8 cellular contexts compared by ENCODE assay signal in the genomic region with DNA sequence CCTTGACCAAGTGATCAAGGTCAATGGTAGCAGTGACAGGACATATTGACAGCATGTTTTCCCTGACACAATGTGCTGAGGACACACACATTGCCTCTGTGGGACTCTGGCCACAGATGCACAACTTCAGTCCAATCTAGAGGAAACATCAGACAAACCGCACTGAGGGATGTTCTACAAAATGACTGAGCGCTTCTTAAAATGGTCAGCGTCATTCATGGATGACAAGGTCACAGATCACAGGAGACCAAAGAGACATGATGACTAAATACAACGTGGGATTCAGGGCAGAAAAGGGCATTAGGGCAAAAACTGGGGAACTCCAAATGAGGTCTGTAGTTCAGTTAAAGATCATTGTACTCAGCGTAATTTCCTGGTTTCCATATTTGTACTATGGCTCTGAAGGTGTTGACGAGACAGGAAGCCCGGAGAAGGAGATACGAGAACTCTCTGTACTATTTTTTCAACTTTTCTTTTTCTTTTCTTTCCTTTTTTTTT. TPM values are rescaled to one million over a fixed set of nuclear protein-coding genes. Genes with fewer than 3 reads are reported as not detected.
DNase-seq lines count a peak whose midpoint lies in the region; ATAC-seq and TF ChIP-seq lines count a peak whose summit lies in the region.

No MANE protein-coding gene starts in this region.

- ATAC-seq in HG03558 (IDR thresholded peaks at IDR 0.05; ENCODE audit: extremely low read depth, unreplicated experiment): peak; percentile 51

- H3K9me3 ChIP-seq in thyroid gland (no peaks in the 10 kb centered on the region), adrenal gland (replicated peaks in 1 of 3) (no peaks in the 10 kb centered on the region)

- TF ChIP-seq POLR2A in thyroid gland (IDR thresholded peaks at IDR 0.05) (no peak), lower leg skin (IDR thresholded peaks at IDR 0.05) (no peak), adrenal gland (IDR thresholded peaks at IDR 0.05) (no peak)

- intact Hi-C loops in thyroid gland (cut with DNase I): no loop called here
- intact Hi-C loops in lower leg skin (cut with DNase I; ENCODE audit: low total_unique reads): no loop called here
- intact Hi-C loops in adrenal gland (cut with DNase I): no loop called here

- peak overlapping the region; percentile 62 to 87 (median 80) for H3K27ac ChIP-seq in thyroid gland
- H3K27ac ChIP-seq in adrenal gland: no peak overlapping the region

- H3K36me3 ChIP-seq in thyroid gland (no peaks in the 10 kb centered on the region), adrenal gland (replicated peaks in 1 of 2) (no peaks in the 10 kb centered on the region)

- 68 to 76% methylated on average over 8 of the region's 8 CpGs for WGBS in thyroid gland, 2 donors
- WGBS in lower leg skin, 2 donors: 77 to 83% methylated on average over 8 of the region's 8 CpGs
- WGBS in adrenal gland, 4 donors: 51 to 60% (median 57%) methylated on average over 8 of the region's 8 CpGs

- H3K4me3 ChIP-seq in thyroid gland (replicated peaks in 1 of 3): no peak overlapping the region
- no peak overlapping the region for H3K4me3 ChIP-seq in lower leg skin (ENCODE audit: low read depth, poor library complexity, severe bottlenecking)
- no peak overlapping the region for H3K4me3 ChIP-seq in adrenal gland

- peak; percentile 66 for DNase-seq in activated CD8-positive, alpha-beta memory T cell treated with anti-CD3 and anti-CD28 coated beads, Interleukin-2, amount 50 U/mL, for 1 hour (ENCODE audit: extremely low read depth)
- DNase-seq in activated CD8-positive, alpha-beta memory T cell treated with anti-CD3 and anti-CD28 coated beads for 24 hours: no peak
- DNase-seq in activated effector memory CD4-positive, alpha-beta T cell treated with Interleukin-2 at 50 U/mL for 16 hours: peak; percentile 18
- DNase-seq in thyroid gland (no peak), lower leg skin (ENCODE audit: low spot score in 2 of 2) (no peak), adrenal gland (no peak), NCI-H146 (lab: John Stamatoyannopoulos, UW) (no peak)

- H3K4me1 ChIP-seq in thyroid gland (peaks cover 31 to 64% of the 10 kb centered on the region in 2 donors), adrenal gland (replicated peaks in 1 of 2) (no peaks in the 10 kb centered on the region)

- TF ChIP-seq CTCF in thyroid gland (IDR thresholded peaks at IDR 0.05): no peak
- TF ChIP-seq CTCF in lower leg skin (IDR thresholded peaks at IDR 0.05): no peak
- TF ChIP-seq CTCF in adrenal gland (IDR thresholded peaks at IDR 0.05): no peak

- H3K27me3 ChIP-seq in thyroid gland: no peaks in the 10 kb centered on the region
- no peaks in the 10 kb centered on the region for H3K27me3 ChIP-seq in adrenal gland

RNA-seq across cellular contexts. Expression of a gene that starts 20.6 kb away (rescaled TPM):
- total RNA-seq in thyroid gland: 10 to 100 TPM; 22.5 to 62.4 (median 38.4) TPM
- total RNA-seq in lower leg skin: 10 to 100 TPM in 1 of 4 donors, 1 to 10 TPM in 3; 3.8 to 15.8 (median 5.9) TPM
- total RNA-seq in adrenal gland: under 1 TPM in 5 of 8 donors, not detected in 3; 0.28 to 0.86 (median 0.54) TPM
- polyA plus RNA-seq in adrenal gland: 1 to 10 TPM in 2 of 3 donors, not detected in 1; 2.9 to 6.3 TPM

RNA-seq across cellular contexts. Expression of a gene that starts 30.2 kb away (rescaled TPM):
- total RNA-seq in thyroid gland (10 to 100 TPM; 10.2 to 35.2 (median 22.9) TPM), lower leg skin (10 to 100 TPM; 16.5 to 31.6 (median 28.2) TPM), adrenal gland (1 to 10 TPM in 7 of 8 donors, under 1 TPM in 1; 0.95 to 5.1 (median 3.9) TPM)
- 10 to 100 TPM in 1 of 3 donors, 1 to 10 TPM in 1, under 1 TPM in 1; 0.93 to 10.5 (median 3.8) TPM for polyA plus RNA-seq in adrenal gland

RNA-seq across cellular contexts. Expression of a gene that starts 45.6 kb away (rescaled TPM):
- total RNA-seq in thyroid gland (10 to 100 TPM; 12.9 to 23.5 (median 17.3) TPM), lower leg skin (10 to 100 TPM in 3 of 4 donors, 1 to 10 TPM in 1; 6.4 to 21.0 (median 19.1) TPM), adrenal gland (10 to 100 TPM in 5 of 8 donors, 1 to 10 TPM in 3; 5.6 to 17.0 (median 10.6) TPM)
- 10 to 100 TPM in 1 of 3 donors, 1 to 10 TPM in 2; 2.7 to 13.8 (median 3.2) TPM for polyA plus RNA-seq in adrenal gland

RNA-seq across cellular contexts. Expression of a gene that starts 59.8 kb away (rescaled TPM):
- total RNA-seq in thyroid gland: 1 to 10 TPM in 3 of 4 donors, under 1 TPM in 1; 0.63 to 4.2 (median 2.4) TPM
- 1 to 10 TPM in 1 of 4 donors, under 1 TPM in 1, not detected in 2; 0.17 to 1.4 TPM for total RNA-seq in lower leg skin
- under 1 TPM in 1 of 8 donors, not detected in 7; 0.43 TPM for total RNA-seq in adrenal gland
- under 1 TPM in 2 of 3 donors, not detected in 1; 0.13 to 0.24 TPM for polyA plus RNA-seq in adrenal gland

Comparison
In these comparisons a context has a peak if more than half of its experiments do, and no peak if none do; other contexts are left out.
1. DNase-seq: peak in activated CD8-positive, alpha-beta memory T cell treated with anti-CD3 and anti-CD28 coated beads, Interleukin-2, amount 50 U/mL, for 1 hour (single experiment) and activated effector memory CD4-positive, alpha-beta T cell treated with Interleukin-2 at 50 U/mL for 16 hours (single experiment); none in activated CD8-positive, alpha-beta memory T cell treated with anti-CD3 and anti-CD28 coated beads for 24 hours (single experiment), thyroid gland (0 of 2), lower leg skin (0 of 2), adrenal gland (0 of 7) and NCI-H146 (single experiment).
2. H3K27ac ChIP-seq: peak in thyroid gland (3 of 3); none in adrenal gland (0 of 5).